Comparison of ENCODE assay signal across 9 cellular contexts in genomic region chr11:122209619-122210377, GRCh38.
A peak's percentile ranks its signal among the peaks of the same experiment; 100 is the strongest.
DNase-seq lines count a peak whose midpoint lies in the region; TF ChIP-seq lines count a peak whose summit lies in the region.
"Had no signal": no experiment of that assay in that cellular context is flagged by ENCODE, and none has a peak within 500 bp of the region (broad histone marks: within the 10 kb centered on the region; RNA-seq: fewer than 3 reads in every experiment).

No MANE protein-coding gene starts in this region.

- TF ChIP-seq CTCF in brain (conservative IDR thresholded peaks at IDR 0.05) (no peak), Peyer's patch (IDR thresholded peaks at IDR 0.05) (no peak)

- no peak overlapping the region for H3K4me3 ChIP-seq in Peyer's patch

- H3K27me3 ChIP-seq in Peyer's patch: no peaks in the 10 kb centered on the region

- no peaks in the 10 kb centered on the region for H3K36me3 ChIP-seq in Peyer's patch

- peak overlapping the region; percentile 94 for H3K27ac ChIP-seq in substantia nigra (ENCODE audit: low read depth, low read length, poor library complexity, severe bottlenecking)
- H3K27ac ChIP-seq in Peyer's patch: no peak overlapping the region

- H3K4me1 Mint-ChIP-seq in brain: peaks cover 64% of the 10 kb centered on the region

- H3K4me1 ChIP-seq in Peyer's patch: no peaks in the 10 kb centered on the region

- H3K36me3 Mint-ChIP-seq in brain: no peaks in the 10 kb centered on the region
- H3K36me3 Mint-ChIP-seq: WTC11 had no signal

- no peaks in the 10 kb centered on the region for H3K9me3 ChIP-seq in Peyer's patch

- TF ChIP-seq POLR2A in Peyer's patch (IDR thresholded peaks at IDR 0.05): no peak

- DNase-seq in HS-27A (ENCODE audit: low read depth) (peak; percentile 83), hippocampal formation (lab: John Stamatoyannopoulos, UW) (peak; percentile 50 to 92), substantia nigra (lab: John Stamatoyannopoulos, UW) (peak in 40 of 49 donors; percentile 8 to 76 (median 53)), Peyer's patch (no peak)
- no peak for DNase-seq in stimulated activated CD4-positive, alpha-beta T cell treated with anti-CD3 and anti-CD28 coated beads, Interleukin-15, amount 100 ng/mL, for 24 hours
- DNase-seq in activated CD4-positive, alpha-beta T cell treated with anti-CD3 and anti-CD28 coated beads for 1 hour: no peak
- DNase-seq in stimulated activated CD4-positive, alpha-beta T cell treated with anti-CD3 and anti-CD28 coated beads, Interleukin-2, amount 100 ng/mL, for 24 hours: no peak

- no peaks in the 10 kb centered on the region for H3K27me3 Mint-ChIP-seq in brain

- H3K27ac Mint-ChIP-seq in brain: peak overlapping the region; percentile 10 to 94 (median 82)
- H3K27ac Mint-ChIP-seq: WTC11 had no signal

- peak overlapping the region in 2 of 5 experiments; percentile 3 to 9 for H3K4me3 Mint-ChIP-seq in brain
- H3K4me3 Mint-ChIP-seq: WTC11 had no signal

- H3K9me3 Mint-ChIP-seq in brain: no peaks in the 10 kb centered on the region
- H3K9me3 Mint-ChIP-seq: WTC11 had no signal

Comparison
In these comparisons a context has a peak if more than half of its experiments do, and no peak if none do; other contexts are left out.
1. DNase-seq: peak in HS-27A (single experiment), hippocampal formation (2 of 2) and substantia nigra (40 of 49); none in stimulated activated CD4-positive, alpha-beta T cell treated with anti-CD3 and anti-CD28 coated beads, Interleukin-15, amount 100 ng/mL, for 24 hours (single experiment), activated CD4-positive, alpha-beta T cell treated with anti-CD3 and anti-CD28 coated beads for 1 hour (single experiment), stimulated activated CD4-positive, alpha-beta T cell treated with anti-CD3 and anti-CD28 coated beads, Interleukin-2, amount 100 ng/mL, for 24 hours (0 of 2) and Peyer's patch (0 of 3).